ENCODE assay signal across 1 cellular context in genomic region chr6:144013486-144013909, GRCh38.
A peak's percentile ranks its signal among the peaks of the same experiment; 100 is the strongest.
TF ChIP-seq lines count a peak whose summit lies in the region.

No MANE protein-coding gene starts in this region.

TF ChIP-seq in K562, 482 proteins besides CTCF, POLR2A, EP300 and RAD21 (continued from another document and continues in another):
- TF ChIP-seq AFF1 (IDR thresholded peaks at IDR 0.05; ENCODE audit: low read depth in 1 of 2, partially characterized antibody in 2 of 2) (no peak), MEF2A (IDR thresholded peaks at IDR 0.05; ENCODE audit: control insufficient read depth, low read depth, low read length) (no peak), THRA (IDR thresholded peaks at IDR 0.05) (no peak), TCF7L2 (IDR thresholded peaks at IDR 0.05; ENCODE audit: low read depth, low read length) (no peak), MXD1 (CRISPR knock-in tag; IDR thresholded peaks at IDR 0.05; ENCODE audit: borderline replicate concordance, poor library complexity, severe bottlenecking) (no peak), ARID1B (IDR thresholded peaks at IDR 0.05) (no peak), GABPB2 (CRISPR knock-in tag; conservative IDR thresholded peaks at IDR 0.05) (no peak), GATA2 (CRISPR knock-in tag; IDR thresholded peaks at IDR 0.05) (peak; percentile 48; the same call in 1 of the 2 replicates), FOXJ2 (tag; IDR thresholded peaks at IDR 0.05) (no peak), ZNF668 (CRISPR knock-in tag; IDR thresholded peaks at IDR 0.05) (no peak), ZBTB43 (CRISPR knock-in tag; IDR thresholded peaks at IDR 0.05) (no peak), HMGN3 (IDR thresholded peaks at IDR 0.05; ENCODE audit: borderline replicate concordance, extremely low read depth, insufficient read length, low read depth, low read length) (no peak), ZNF146 (CRISPR knock-in tag; IDR thresholded peaks at IDR 0.05; ENCODE audit: unreplicated experiment) (no peak), C11orf30 (IDR thresholded peaks at IDR 0.05; ENCODE audit: low read depth) (no peak), RBM17 (IDR thresholded peaks at IDR 0.05; ENCODE audit: borderline replicate concordance, low read depth, low read length) (no peak), ETV6 (IDR thresholded peaks at IDR 0.05; ENCODE audit: borderline replicate concordance in 1 of 2, low read depth in 2 of 2, low read length in 1 of 2) (no peak), ETV6 (CRISPR knock-in tag; IDR thresholded peaks at IDR 0.05; ENCODE audit: borderline replicate concordance) (no peak), ZFP91 (CRISPR knock-in tag; IDR thresholded peaks at IDR 0.05) (no peak), FOXA3 (CRISPR knock-in tag; conservative IDR thresholded peaks at IDR 0.05 in 1 of 2, IDR thresholded peaks at IDR 0.05 in 1 of 2) (no peak), SAFB (IDR thresholded peaks at IDR 0.05; ENCODE audit: borderline replicate concordance, low read depth, low read length) (no peak), ZFX (CRISPR knock-in tag; IDR thresholded peaks at IDR 0.05) (no peak), CREB3 (tag; conservative IDR thresholded peaks at IDR 0.05; ENCODE audit: low read depth) (no peak), SRF (CRISPR knock-in tag; IDR thresholded peaks at IDR 0.05) (no peak), SRSF3 (IDR thresholded peaks at IDR 0.05; ENCODE audit: insufficient read depth, low read length) (no peak), MYNN (IDR thresholded peaks at IDR 0.05) (0 out of 2 replicates have a peak, but pooled peaks have one; percentile 47), MYNN (CRISPR knock-in tag; IDR thresholded peaks at IDR 0.05) (no peak), TBL1XR1 (IDR thresholded peaks at IDR 0.05; ENCODE audit: low read length in 2 of 2) (no peak), ID3 (CRISPR knock-in tag; IDR thresholded peaks at IDR 0.05) (no peak), ID3 (tag; IDR thresholded peaks at IDR 0.05) (0 out of 2 replicates have a peak, but pooled peaks have one; percentile 38), ZBTB49 (CRISPR knock-in tag; IDR thresholded peaks at IDR 0.05; ENCODE audit: borderline replicate concordance) (no peak), THRAP3 (IDR thresholded peaks at IDR 0.05; ENCODE audit: borderline replicate concordance) (peak; percentile 64; the same call in 1 of the 2 replicates), KLF10 (CRISPR knock-in tag; IDR thresholded peaks at IDR 0.05) (no peak), XRCC3 (IDR thresholded peaks at IDR 0.05) (no peak), SUPT5H (IDR thresholded peaks at IDR 0.05) (no peak), NR2C1 (IDR thresholded peaks at IDR 0.05) (no peak), NR2C1 (tag; IDR thresholded peaks at IDR 0.05) (no peak), SRSF7 (optimal IDR thresholded peaks at IDR 0.05; ENCODE audit: low read depth, low read length) (no peak), XRCC5 (IDR thresholded peaks at IDR 0.05; ENCODE audit: low read depth, low read length) (peak; percentile 79), ZNF444 (CRISPR knock-in tag; IDR thresholded peaks at IDR 0.05) (no peak), JUND (IDR thresholded peaks at IDR 0.05; ENCODE audit: borderline replicate concordance, low read depth, low read length) (0 out of 2 replicates have a peak, but pooled peaks have one; percentile 6), JUND (tag; IDR thresholded peaks at IDR 0.05; ENCODE audit: borderline replicate concordance, low read depth, low read length) (no peak), FOXJ3 (CRISPR knock-in tag; IDR thresholded peaks at IDR 0.05) (no peak), TAF7 (tag; IDR thresholded peaks at IDR 0.05) (no peak), BCL6 (CRISPR knock-in tag; IDR thresholded peaks at IDR 0.05) (no peak), NR4A1 (CRISPR knock-in tag; IDR thresholded peaks at IDR 0.05) (no peak), NR4A1 (tag; IDR thresholded peaks at IDR 0.05) (no peak), RBFOX2 (IDR thresholded peaks at IDR 0.05; ENCODE audit: low read depth, low read length) (no peak), MITF (IDR thresholded peaks at IDR 0.05) (no peak), DEAF1 (CRISPR knock-in tag; IDR thresholded peaks at IDR 0.05) (peak; percentile 96), HEY1 (CRISPR knock-in tag; IDR thresholded peaks at IDR 0.05; ENCODE audit: borderline replicate concordance) (no peak), ZEB2 (IDR thresholded peaks at IDR 0.05) (no peak), CREB1 (IDR thresholded peaks at IDR 0.05) (no peak), CREB1 (CRISPR knock-in tag; IDR thresholded peaks at IDR 0.05) (no peak), TFAP4 (CRISPR knock-in tag; IDR thresholded peaks at IDR 0.05; ENCODE audit: borderline replicate concordance) (no peak), OTX1 (CRISPR knock-in tag; IDR thresholded peaks at IDR 0.05) (no peak), ZNF23 (CRISPR knock-in tag; IDR thresholded peaks at IDR 0.05) (no peak)
